Comparison of ENCODE assay signal across 9 cellular contexts in the genomic region with DNA sequence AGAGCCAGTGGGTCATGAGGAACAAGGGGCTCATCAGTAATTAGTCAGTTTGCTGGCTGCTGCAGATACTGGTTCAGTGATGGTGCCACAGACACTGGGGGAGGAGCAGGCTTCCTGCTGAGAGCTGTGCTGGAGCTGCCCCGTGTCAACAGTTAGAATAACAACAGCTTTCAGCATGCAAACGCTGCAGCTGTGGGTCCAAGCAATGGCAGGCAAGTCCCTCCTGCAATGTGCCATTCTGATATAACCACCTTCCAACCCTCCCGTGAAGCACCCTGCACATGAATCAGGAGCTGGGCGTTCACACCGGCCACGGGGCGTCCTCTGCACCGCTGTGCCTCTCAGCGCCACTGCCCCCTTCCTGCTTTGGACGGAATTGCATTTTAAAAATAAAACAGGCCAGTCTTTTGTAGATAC.
A peak's percentile ranks its signal among the peaks of the same experiment; 100 is the strongest.
DNase-seq lines count a peak whose midpoint lies in the region; ATAC-seq and TF ChIP-seq lines count a peak whose summit lies in the region.
"Had no signal": no experiment of that assay in that cellular context is flagged by ENCODE, and none has a peak within 500 bp of the region (broad histone marks: within the 10 kb centered on the region; RNA-seq: fewer than 3 reads in every experiment).

No MANE protein-coding gene starts in this region.

- no peak overlapping the region for H3K27ac Mint-ChIP-seq in WTC11

- H3K36me3 Mint-ChIP-seq in WTC11 = no peaks in the 10 kb centered on the region

- H3K4me3 Mint-ChIP-seq in WTC11 = peak overlapping the region; percentile 47

- peak; percentile 21 for DNase-seq in Caki2 (ENCODE audit: low read depth)
- peak; percentile 46 for DNase-seq in HEK293T (ENCODE audit: extremely low spot score)
- DNase-seq in WTC11 (ENCODE audit: low spot score) = peak; percentile 65
- peak in 1 of 3 donors; percentile 40 for DNase-seq in mucosa of descending colon
- no peak for DNase-seq in activated CD4-positive, CD25-positive, alpha-beta regulatory T cell treated with anti-CD3 and anti-CD28 coated beads, Interleukin-2, amount 50 U/mL, for 72 hours
- DNase-seq in foreskin fibroblast = no peak
- no peak for DNase-seq in prostate gland (ENCODE audit: low spot score)
- DNase-seq: mammary epithelial cell had no signal

- peaks cover 22% of the 10 kb centered on the region for H3K4me1 Mint-ChIP-seq in WTC11

- no peaks in the 10 kb centered on the region for H3K27me3 Mint-ChIP-seq in WTC11 (ENCODE audit: low read depth)

- CTCF ChIA-PET in HEK293T (lab: Yijun Ruan, JAX) = interaction anchor here (0.7 to 1.5 kb wide), 2 partner anchors 63 to 320 kb away, joined by 3 to 5 read pairs; no protein-coding TSS in a partner anchor
- CTCF ChIA-PET in WTC11 (lab: Charles Lee) = interaction anchor here (0.6 to 2.4 kb wide), 21 partner anchors 8 to 475 kb away, joined by 3 to 19 read pairs (median 3); no protein-coding TSS in a partner anchor

- H3K36me3 ChIP-seq in mucosa of descending colon (ENCODE audit: low read depth) = no peaks in the 10 kb centered on the region
- H3K36me3 ChIP-seq in prostate gland = no peaks in the 10 kb centered on the region

- H3K9me3 ChIP-seq in mucosa of descending colon (no peaks in the 10 kb centered on the region), prostate gland (no peaks in the 10 kb centered on the region)

- H3K27me3 ChIP-seq in prostate gland (replicated peaks; ENCODE audit: insufficient read depth) = no peaks in the 10 kb centered on the region

- TF ChIP-seq POLR2A in prostate gland (IDR thresholded peaks at IDR 0.05) = no peak

- 6% methylated on average over 10 of the region's 10 CpGs for WGBS in prostate gland

- ATAC-seq in WTC11 (peak; percentile 67), mucosa of descending colon (peak; percentile 64), GM21360 (IDR thresholded peaks at IDR 0.05; ENCODE audit: unreplicated experiment) (no peak)

- no peaks in the 10 kb centered on the region for H3K4me1 ChIP-seq in mucosa of descending colon (ENCODE audit: low read depth)
- H3K4me1 ChIP-seq in prostate gland (replicated peaks) = no peaks in the 10 kb centered on the region

- no peak overlapping the region for H3K4me3 ChIP-seq in mucosa of descending colon
- no peak overlapping the region for H3K4me3 ChIP-seq in foreskin fibroblast (ENCODE audit: low read depth in 1 of 2, low read length in 2 of 2)
- H3K4me3 ChIP-seq in prostate gland = no peak overlapping the region

- TF ChIP-seq CTCF in WTC11 (IDR thresholded peaks at IDR 0.05) (peak; percentile 49; the same call in 1 of the 2 replicates), mucosa of descending colon (IDR thresholded peaks at IDR 0.05) (peak; percentile 26), foreskin fibroblast (IDR thresholded peaks at IDR 0.05; ENCODE audit: low read depth, low read length) (no peak), prostate gland (IDR thresholded peaks at IDR 0.05) (no peak)

- no peak overlapping the region for H3K27ac ChIP-seq in prostate gland

- intact Hi-C loops in mucosa of descending colon (cut with DNase I, micrococcal nuclease) = no loop called here
- intact Hi-C loops in prostate gland (cut with DNase I) = no loop called here

- POLR2A ChIA-PET in HEK293T (lab: Yijun Ruan, JAX) = no interaction called here
- POLR2A ChIA-PET in WTC11 (lab: Charles Lee) = interaction anchor here (0.5 kb wide), 1 partner anchor 640 kb away, joined by 3 read pairs; no protein-coding TSS in a partner anchor

- H3K9me3 Mint-ChIP-seq in WTC11 = no peaks in the 10 kb centered on the region

- in situ Hi-C loops in Caki2 (cut with HindIII; ENCODE audit: low pct_unique_long_range_greater_than_20kb, low sequenced_read_pairs) = no loop called here

TF ChIP-seq in HEK293T, 16 proteins besides CTCF, POLR2A, EP300 and RAD21:
- TF ChIP-seq FOXM1 (IDR thresholded peaks at IDR 0.05; ENCODE audit: borderline replicate concordance) (no peak), L3MBTL2 (conservative IDR thresholded peaks at IDR 0.05) (no peak), TARDBP (IDR thresholded peaks at IDR 0.05) (no peak), SP1 (IDR thresholded peaks at IDR 0.05) (no peak), NFRKB (IDR thresholded peaks at IDR 0.05) (no peak), SUZ12 (IDR thresholded peaks at IDR 0.05) (no peak), ELF4 (IDR thresholded peaks at IDR 0.05) (no peak), ZNF384 (IDR thresholded peaks at IDR 0.05) (no peak), FOXK2 (IDR thresholded peaks at IDR 0.05) (no peak), BHLHE40 (IDR thresholded peaks at IDR 0.05; ENCODE audit: borderline replicate concordance) (no peak), FOXA1 (IDR thresholded peaks at IDR 0.05) (no peak), HDGF (IDR thresholded peaks at IDR 0.05; ENCODE audit: borderline replicate concordance) (no peak), CTBP1 (IDR thresholded peaks at IDR 0.05; ENCODE audit: borderline replicate concordance) (no peak), ARNT (IDR thresholded peaks at IDR 0.05) (no peak), LEF1 (IDR thresholded peaks at IDR 0.05; ENCODE audit: borderline replicate concordance) (no peak)
- TF ChIP-seq, protein P1, sequence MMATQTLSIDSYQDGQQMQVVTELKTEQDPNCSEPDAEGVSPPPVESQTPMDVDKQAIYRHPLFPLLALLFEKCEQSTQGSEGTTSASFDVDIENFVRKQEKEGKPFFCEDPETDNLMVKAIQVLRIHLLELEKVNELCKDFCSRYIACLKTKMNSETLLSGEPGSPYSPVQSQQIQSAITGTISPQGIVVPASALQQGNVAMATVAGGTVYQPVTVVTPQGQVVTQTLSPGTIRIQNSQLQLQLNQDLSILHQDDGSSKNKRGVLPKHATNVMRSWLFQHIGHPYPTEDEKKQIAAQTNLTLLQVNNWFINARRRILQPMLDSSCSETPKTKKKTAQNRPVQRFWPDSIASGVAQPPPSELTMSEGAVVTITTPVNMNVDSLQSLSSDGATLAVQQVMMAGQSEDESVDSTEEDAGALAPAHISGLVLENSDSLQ (IDR thresholded peaks at IDR 0.05) = no peak

TF ChIP-seq in WTC11, 78 proteins besides CTCF, POLR2A, EP300 and RAD21:
- TF ChIP-seq, protein P2, sequence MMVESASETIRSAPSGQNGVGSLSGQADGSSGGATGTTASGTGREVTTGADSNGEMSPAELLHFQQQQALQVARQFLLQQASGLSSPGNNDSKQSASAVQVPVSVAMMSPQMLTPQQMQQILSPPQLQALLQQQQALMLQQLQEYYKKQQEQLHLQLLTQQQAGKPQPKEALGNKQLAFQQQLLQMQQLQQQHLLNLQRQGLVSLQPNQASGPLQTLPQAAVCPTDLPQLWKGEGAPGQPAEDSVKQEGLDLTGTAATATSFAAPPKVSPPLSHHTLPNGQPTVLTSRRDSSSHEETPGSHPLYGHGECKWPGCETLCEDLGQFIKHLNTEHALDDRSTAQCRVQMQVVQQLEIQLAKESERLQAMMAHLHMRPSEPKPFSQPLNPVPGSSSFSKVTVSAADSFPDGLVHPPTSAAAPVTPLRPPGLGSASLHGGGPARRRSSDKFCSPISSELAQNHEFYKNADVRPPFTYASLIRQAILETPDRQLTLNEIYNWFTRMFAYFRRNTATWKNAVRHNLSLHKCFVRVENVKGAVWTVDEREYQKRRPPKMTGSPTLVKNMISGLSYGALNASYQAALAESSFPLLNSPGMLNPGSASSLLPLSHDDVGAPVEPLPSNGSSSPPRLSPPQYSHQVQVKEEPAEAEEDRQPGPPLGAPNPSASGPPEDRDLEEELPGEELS (CRISPR knock-in tag; IDR thresholded peaks at IDR 0.05) = no peak
- TF ChIP-seq ZNF121 (CRISPR knock-in tag; IDR thresholded peaks at IDR 0.05) (peak; percentile 79; the same call in 1 of the 2 replicates), FOXJ3 (CRISPR knock-in tag; IDR thresholded peaks at IDR 0.05; ENCODE audit: borderline replicate concordance) (no peak), ZNF423 (CRISPR knock-in tag; IDR thresholded peaks at IDR 0.05) (peak; percentile 85; the same call in 1 of the 2 replicates)
- TF ChIP-seq, protein P3, sequence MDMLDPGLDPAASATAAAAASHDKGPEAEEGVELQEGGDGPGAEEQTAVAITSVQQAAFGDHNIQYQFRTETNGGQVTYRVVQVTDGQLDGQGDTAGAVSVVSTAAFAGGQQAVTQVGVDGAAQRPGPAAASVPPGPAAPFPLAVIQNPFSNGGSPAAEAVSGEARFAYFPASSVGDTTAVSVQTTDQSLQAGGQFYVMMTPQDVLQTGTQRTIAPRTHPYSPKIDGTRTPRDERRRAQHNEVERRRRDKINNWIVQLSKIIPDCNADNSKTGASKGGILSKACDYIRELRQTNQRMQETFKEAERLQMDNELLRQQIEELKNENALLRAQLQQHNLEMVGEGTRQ (CRISPR knock-in tag; IDR thresholded peaks at IDR 0.05) = 0 out of 2 replicates have a peak, but pooled peaks have one; percentile 8
- TF ChIP-seq, protein P4, sequence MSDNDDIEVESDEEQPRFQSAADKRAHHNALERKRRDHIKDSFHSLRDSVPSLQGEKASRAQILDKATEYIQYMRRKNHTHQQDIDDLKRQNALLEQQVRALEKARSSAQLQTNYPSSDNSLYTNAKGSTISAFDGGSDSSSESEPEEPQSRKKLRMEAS (CRISPR knock-in tag; IDR thresholded peaks at IDR 0.05) = peak; percentile 34; the same call in 1 of the 2 replicates
TF ChIP-seq in WTC11: peak in this region for 4.

Comparison
In these comparisons a context has a peak if more than half of its experiments do, and no peak if none do; other contexts are left out.
1. DNase-seq: peak in Caki2 (single experiment), HEK293T (single experiment) and WTC11 (single experiment); none in activated CD4-positive, CD25-positive, alpha-beta regulatory T cell treated with anti-CD3 and anti-CD28 coated beads, Interleukin-2, amount 50 U/mL, for 72 hours (single experiment), foreskin fibroblast (0 of 2) and prostate gland (single experiment).
2. CTCF ChIP-seq: peak in WTC11 (single experiment) and mucosa of descending colon (single experiment); none in foreskin fibroblast (single experiment) and prostate gland (0 of 4).